Comparison of ENCODE assay signal across 12 cellular contexts in the genomic region with DNA sequence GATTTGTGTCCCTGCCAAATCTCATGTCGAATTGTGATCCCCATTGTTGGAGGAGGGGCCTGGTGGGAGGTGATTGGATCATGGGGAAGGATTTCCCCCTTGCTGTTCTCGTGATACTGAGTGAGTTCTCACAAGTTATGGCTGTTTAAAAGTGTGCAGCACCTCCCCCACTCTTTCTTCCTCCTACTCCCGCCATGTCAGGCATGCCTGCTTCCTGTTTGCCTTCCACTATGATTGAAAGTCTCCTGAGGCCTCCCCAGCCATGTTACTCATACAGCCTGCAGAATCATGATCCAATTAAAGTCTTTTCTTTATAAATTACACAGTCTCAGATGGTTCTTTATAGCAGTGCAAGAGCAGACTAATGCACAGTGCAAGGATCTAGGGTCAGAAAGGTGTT.
A peak's percentile ranks its signal among the peaks of the same experiment; 100 is the strongest.
DNase-seq lines count a peak whose midpoint lies in the region; ATAC-seq, FAIRE-seq and TF ChIP-seq lines count a peak whose summit lies in the region.
"Had no signal": no experiment of that assay in that cellular context is flagged by ENCODE, and none has a peak within 500 bp of the region (broad histone marks: within the 10 kb centered on the region; RNA-seq: fewer than 3 reads in every experiment).

No MANE protein-coding gene starts in this region.

- H3K36me3 ChIP-seq in brain microvascular endothelial cell (replicated peaks) = peaks cover 28% of the 10 kb centered on the region

- H3K4me3 Mint-ChIP-seq in mesothelial cell of epicardium = no peak overlapping the region

- no peak overlapping the region for H3K4me3 ChIP-seq in AG10803 (ENCODE audit: low read length)
- no peak overlapping the region for H3K4me3 ChIP-seq in HL-60 (replicated peaks; ENCODE audit: insufficient read depth, low read length)
- no peak overlapping the region for H3K4me3 ChIP-seq in brain microvascular endothelial cell (ENCODE audit: low read depth, low read length)

- no peak for TF ChIP-seq POLR2A in GM12891 (IDR thresholded peaks at IDR 0.05; ENCODE audit: low read depth, low read length)

- H3K27ac Mint-ChIP-seq in mesothelial cell of epicardium = peak overlapping the region; percentile 52

- H3K27ac ChIP-seq in HL-60 (replicated peaks) (no peak overlapping the region; the same call in 1 of the 2 replicates), brain microvascular endothelial cell (peak overlapping the region; percentile 38), foreskin keratinocyte (no peak overlapping the region)

- peaks cover 8% of the 10 kb centered on the region for H3K4me1 ChIP-seq in foreskin keratinocyte

- peaks cover 2% of the 10 kb centered on the region for H3K36me3 Mint-ChIP-seq in mesothelial cell of epicardium

- no peaks in the 10 kb centered on the region for H3K27me3 Mint-ChIP-seq in mesothelial cell of epicardium (ENCODE audit: low read depth)

- no peak for ATAC-seq in foreskin keratinocyte
- ATAC-seq: SK-N-SH treated with all-trans-retinoic acid at 6 μM for 48 hours had no signal

- H3K4me1 Mint-ChIP-seq in mesothelial cell of epicardium = peaks cover 49% of the 10 kb centered on the region

- in situ Hi-C loops in brain microvascular endothelial cell (cut with HindIII; ENCODE audit: low pct_ligation_motif_present, low sequenced_read_pairs) = no loop called here

- no peak for FAIRE-seq in GM12891 (lab: Jason Lieb, UNC)

- TF ChIP-seq CTCF in AG10803 (conservative IDR thresholded peaks at IDR 0.05; ENCODE audit: low read length) (no peak), HL-60 (IDR thresholded peaks at IDR 0.05; ENCODE audit: insufficient read depth, low read length) (no peak), brain microvascular endothelial cell (IDR thresholded peaks at IDR 0.05; ENCODE audit: low read depth, low read length, missing control alignments) (no peak), mesothelial cell of epicardium (IDR thresholded peaks at IDR 0.05; ENCODE audit: unreplicated experiment) (no peak), foreskin keratinocyte (conservative IDR thresholded peaks at IDR 0.05) (no peak)

- DNase-seq in AG10803 (ENCODE audit: low read depth) (peak; percentile 48), HL-60 (ENCODE audit: low read depth in 1 of 2, low spot score in 1 of 2) (peak; percentile 3 to 24), brain microvascular endothelial cell (no peak), mesothelial cell of epicardium (ENCODE audit: low spot score in 2 of 2, unreplicated experiment in 2 of 2) (no peak), GM12891 (ENCODE audit: insufficient read length, low spot score) (no peak), NOMO-1 treated with dmso at 0.1 percent for 144 hours (lab: John Stamatoyannopoulos, UW; ENCODE audit: unreplicated experiment) (no peak), foreskin keratinocyte (no peak), islet precursor cell (no peak)
- DNase-seq: activated T-cell treated with anti-CD3 and anti-CD28 coated beads for 4 hours; NCI-H526; stimulated activated CD4-positive, alpha-beta T cell treated with anti-CD3 and anti-CD28 coated beads, Interleukin-4, amount 100 ng/mL, for 24 hours had no signal

- no peaks in the 10 kb centered on the region for H3K27me3 ChIP-seq in HL-60 (ENCODE audit: insufficient read depth, poor library complexity, severe bottlenecking)
- no peaks in the 10 kb centered on the region for H3K27me3 ChIP-seq in brain microvascular endothelial cell (replicated peaks)
- no peaks in the 10 kb centered on the region for H3K27me3 ChIP-seq in foreskin keratinocyte

- no peaks in the 10 kb centered on the region for H3K9me3 Mint-ChIP-seq in mesothelial cell of epicardium

TF ChIP-seq in GM12891, 5 proteins besides CTCF, POLR2A, EP300 and RAD21:
- TF ChIP-seq POLR2AphosphoS5 (IDR thresholded peaks at IDR 0.05; ENCODE audit: low read depth, low read length) = no peak
- TF ChIP-seq PAX5 (IDR thresholded peaks at IDR 0.05; ENCODE audit: insufficient read depth, low read length, severe bottlenecking) = no peak
- no peak for TF ChIP-seq SPI1 (IDR thresholded peaks at IDR 0.05; ENCODE audit: low read depth, low read length)
- no peak for TF ChIP-seq TAF1 (IDR thresholded peaks at IDR 0.05; ENCODE audit: low read depth, low read length)
- no peak for TF ChIP-seq POU2F2 (IDR thresholded peaks at IDR 0.05; ENCODE audit: low read depth, low read length)

Comparison
In these comparisons a context has a peak if more than half of its experiments do, and no peak if none do; other contexts are left out.
1. DNase-seq: peak in AG10803 (single experiment) and HL-60 (2 of 2); none in brain microvascular endothelial cell (single experiment), mesothelial cell of epicardium (0 of 2), GM12891 (single experiment), NOMO-1 treated with dmso at 0.1 percent for 144 hours (single experiment), foreskin keratinocyte (0 of 2) and islet precursor cell (single experiment).